ENCODE assay signal across 15 cellular contexts in the genomic region with DNA sequence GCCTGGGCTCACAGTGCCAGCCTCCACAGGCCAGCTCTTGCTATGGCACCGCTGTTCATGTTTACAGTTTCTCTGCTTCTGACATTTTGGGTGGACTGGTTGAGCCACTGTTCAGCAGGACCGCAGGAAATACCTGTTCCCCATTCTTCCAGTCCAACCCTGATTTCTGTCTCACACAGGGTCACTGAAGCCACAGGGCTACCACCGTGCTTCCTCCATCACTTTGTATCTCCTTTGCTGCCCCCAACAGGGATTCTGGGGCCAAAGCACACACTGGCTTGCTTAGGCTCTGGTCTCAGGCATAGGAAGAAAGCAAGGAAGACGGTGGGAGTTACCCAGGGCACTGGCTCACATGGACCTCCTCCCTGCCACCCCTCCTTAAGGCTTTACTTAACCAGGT.
DNase-seq lines count a peak whose midpoint lies in the region; ATAC-seq and TF ChIP-seq lines count a peak whose summit lies in the region.
"Had no signal": no experiment of that assay in that cellular context is flagged by ENCODE, and none has a peak within 500 bp of the region (broad histone marks: within the 10 kb centered on the region; RNA-seq: fewer than 3 reads in every experiment).

No MANE protein-coding gene starts in this region.

- H3K4me3 Mint-ChIP-seq in MCF 10A (ENCODE audit: unreplicated experiment) (no peak overlapping the region), endodermal cell (no peak overlapping the region)
- H3K4me3 Mint-ChIP-seq in activated naive CD8-positive, alpha-beta T cell treated with anti-CD3 and anti-CD28 coated beads, Interleukin-2, amount 50 U/mL, for 24 hours: no peak overlapping the region
- H3K4me3 Mint-ChIP-seq: activated naive CD4-positive, alpha-beta T cell treated with anti-CD3 and anti-CD28 coated beads, Interleukin-2, amount 10 ng/mL, durations not matched to agents 7 days and 5 days had no signal

- POLR2A ChIA-PET in MCF 10A (lab: Yijun Ruan, JAX): interaction anchor here (0.6 kb wide), 1 partner anchor 14 kb away, joined by 3 read pairs; no protein-coding TSS in a partner anchor

- TF ChIP-seq CTCF in MCF 10A (IDR thresholded peaks at IDR 0.05; ENCODE audit: unreplicated experiment) (no peak), mammary epithelial cell (conservative IDR thresholded peaks at IDR 0.05 in 1 of 2, IDR thresholded peaks at IDR 0.05 in 1 of 2; ENCODE audit: extremely low read depth in 1 of 2, insufficient read depth in 1 of 2, low read depth in 1 of 2, low read length in 2 of 2) (peak in 1 of 2 donors; percentile 23), endodermal cell (conservative IDR thresholded peaks at IDR 0.05) (peak; percentile 72)

- 85% methylated on average over 3 of the region's 4 CpGs for WGBS in mammary epithelial cell (ENCODE audit: low coverage, missing lambda C conversion rate)
- WGBS in endodermal cell (ENCODE audit: insufficient coverage in 1 of 2, insufficient read length in 1 of 2), 2 experiments: 53 to 62% methylated on average over 2 to 4 of the region's 4 CpGs

- H3K9me3 ChIP-seq in mammary epithelial cell (replicated peaks; ENCODE audit: insufficient read depth, low read length) (no peaks in the 10 kb centered on the region), endodermal cell (ENCODE audit: control insufficient read depth, low read length) (peaks cover 6% of the 10 kb centered on the region)

- H3K9ac ChIP-seq in mammary epithelial cell (ENCODE audit: insufficient read depth, low read length): no peak overlapping the region
- no peak overlapping the region for H3K9ac ChIP-seq in endodermal cell (ENCODE audit: extremely low read depth, low read length, poor library complexity, severe bottlenecking)

- H3K36me3 ChIP-seq in mammary epithelial cell (ENCODE audit: insufficient read depth, low read length) (no peaks in the 10 kb centered on the region), endodermal cell (ENCODE audit: control insufficient read depth, insufficient read depth, low read length) (no peaks in the 10 kb centered on the region)

- no peak for ATAC-seq in activated naive CD8-positive, alpha-beta T cell treated with anti-CD3 and anti-CD28 coated beads, Interleukin-2, amount 50 U/mL, for 24 hours
- ATAC-seq in HG03432 (IDR thresholded peaks at IDR 0.05; ENCODE audit: unreplicated experiment): no peak

- H3K27ac Mint-ChIP-seq in MCF 10A (ENCODE audit: low read depth, unreplicated experiment) (no peak overlapping the region), endodermal cell (no peak overlapping the region)
- H3K27ac Mint-ChIP-seq in activated naive CD8-positive, alpha-beta T cell treated with anti-CD3 and anti-CD28 coated beads, Interleukin-2, amount 50 U/mL, for 24 hours: no peak overlapping the region
- H3K27ac Mint-ChIP-seq: activated naive CD4-positive, alpha-beta T cell treated with anti-CD3 and anti-CD28 coated beads, Interleukin-2, amount 10 ng/mL, durations not matched to agents 7 days and 5 days had no signal

- in situ Hi-C loops in mammary epithelial cell (cut with MboI; ENCODE audit: low sequenced_read_pairs in 2 of 2): no loop called here

- H3K4me1 ChIP-seq in mammary epithelial cell (ENCODE audit: insufficient read depth, low read length) (peaks cover 10% of the 10 kb centered on the region), endodermal cell (ENCODE audit: control insufficient read depth, insufficient read depth, low read length) (peaks cover 3% of the 10 kb centered on the region)

- no peaks in the 10 kb centered on the region for H4K20me1 ChIP-seq in mammary epithelial cell (ENCODE audit: insufficient read depth, low read length)

- intact Hi-C loops in MCF 10A (cut with micrococcal nuclease): no loop called here
- intact Hi-C loops in mammary epithelial cell (cut with micrococcal nuclease): no loop called here

- H3K27me3 ChIP-seq in mammary epithelial cell (ENCODE audit: insufficient read depth, low read length) (no peaks in the 10 kb centered on the region), endodermal cell (ENCODE audit: control insufficient read depth, insufficient read depth, low read length, poor library complexity, severe bottlenecking) (peaks cover 4% of the 10 kb centered on the region)

- no TSS peak for BruUV-seq in MCF 10A (replicated peaks; lab: Mats Ljungman, UMichigan)
- no TSS peak for BruUV-seq in mammary epithelial cell (replicated peaks; lab: Mats Ljungman, UMichigan)

- no peak overlapping the region for H3K4me3 ChIP-seq in mammary epithelial cell (replicated peaks in 1 of 3; ENCODE audit: insufficient read depth in 1 of 3, low read depth in 2 of 3, low read length in 3 of 3)
- no peak overlapping the region for H3K4me3 ChIP-seq in endodermal cell (ENCODE audit: low read length)

- no peaks in the 10 kb centered on the region for H3K79me2 ChIP-seq in mammary epithelial cell (ENCODE audit: insufficient read depth, low read length)

- H3K4me1 Mint-ChIP-seq in MCF 10A (ENCODE audit: insufficient read depth, unreplicated experiment) (no peaks in the 10 kb centered on the region), endodermal cell (peaks cover 5% of the 10 kb centered on the region)
- peaks cover 9% of the 10 kb centered on the region for H3K4me1 Mint-ChIP-seq in activated naive CD8-positive, alpha-beta T cell treated with anti-CD3 and anti-CD28 coated beads, Interleukin-2, amount 50 U/mL, for 24 hours
- H3K4me1 Mint-ChIP-seq: activated naive CD4-positive, alpha-beta T cell treated with anti-CD3 and anti-CD28 coated beads, Interleukin-2, amount 10 ng/mL, durations not matched to agents 7 days and 5 days had no signal

- H3K27me3 Mint-ChIP-seq in MCF 10A (ENCODE audit: insufficient read depth, unreplicated experiment): peaks cover 35% of the 10 kb centered on the region
- H3K27me3 Mint-ChIP-seq in endodermal cell (ENCODE audit: insufficient read depth): peaks cover 19% of the 10 kb centered on the region
- peaks cover 30% of the 10 kb centered on the region for H3K27me3 Mint-ChIP-seq in activated naive CD8-positive, alpha-beta T cell treated with anti-CD3 and anti-CD28 coated beads, Interleukin-2, amount 50 U/mL, for 24 hours

- dilution Hi-C loops in mammary epithelial cell (cut with HindIII; ENCODE audit: low sequenced_read_pairs): no loop called here

- H3K36me3 Mint-ChIP-seq in MCF 10A (ENCODE audit: insufficient read depth, unreplicated experiment) (no peaks in the 10 kb centered on the region), endodermal cell (ENCODE audit: low read depth) (peaks cover 3% of the 10 kb centered on the region)
- no peaks in the 10 kb centered on the region for H3K36me3 Mint-ChIP-seq in activated naive CD8-positive, alpha-beta T cell treated with anti-CD3 and anti-CD28 coated beads, Interleukin-2, amount 50 U/mL, for 24 hours (ENCODE audit: low read depth)
- H3K36me3 Mint-ChIP-seq: activated naive CD4-positive, alpha-beta T cell treated with anti-CD3 and anti-CD28 coated beads, Interleukin-2, amount 10 ng/mL, durations not matched to agents 7 days and 5 days had no signal

- H3K9me3 Mint-ChIP-seq in MCF 10A (ENCODE audit: unreplicated experiment) (no peaks in the 10 kb centered on the region), endodermal cell (peaks cover 10% of the 10 kb centered on the region)
- peaks cover 8% of the 10 kb centered on the region for H3K9me3 Mint-ChIP-seq in activated naive CD8-positive, alpha-beta T cell treated with anti-CD3 and anti-CD28 coated beads, Interleukin-2, amount 50 U/mL, for 24 hours
- H3K9me3 Mint-ChIP-seq: activated naive CD4-positive, alpha-beta T cell treated with anti-CD3 and anti-CD28 coated beads, Interleukin-2, amount 10 ng/mL, durations not matched to agents 7 days and 5 days had no signal

- no peak overlapping the region for H3K4me2 ChIP-seq in mammary epithelial cell (ENCODE audit: insufficient read depth, low read depth, low read length)

- CTCF ChIA-PET in MCF 10A (lab: Yijun Ruan, JAX): interaction anchor here (0.7 to 1.9 kb wide), 3 partner anchors 29 to 835 kb away, joined by 3 to 5 read pairs (median 4); no protein-coding TSS in a partner anchor
- CTCF ChIA-PET in mammary epithelial cell (lab: Charles Lee; ENCODE audit: low non-redundant PET): no interaction called here

- H2AFZ ChIP-seq in mammary epithelial cell (ENCODE audit: low read depth, low read length): no peak overlapping the region

- H3K27ac ChIP-seq in mammary epithelial cell (ENCODE audit: insufficient read depth, low read depth, low read length) (no peak overlapping the region), endodermal cell (ENCODE audit: low read depth, low read length) (no peak overlapping the region)

- DNase-seq in MCF 10A (ENCODE audit: unreplicated experiment) (peak; percentile 16), mammary epithelial cell (no peak), NCI-H69 (lab: John Stamatoyannopoulos, UW) (peak; percentile 66), endodermal cell (peak; percentile 86), ureter (ENCODE audit: low spot score) (peak; percentile 56), EL (no peak)
- DNase-seq in activated naive CD8-positive, alpha-beta T cell treated with anti-CD3 and anti-CD28 coated beads, Interleukin-2, amount 50 U/mL, for 24 hours: no peak
- DNase-seq: activated naive CD4-positive, alpha-beta T cell treated with anti-CD3 and anti-CD28 coated beads, Interleukin-2, amount 10 ng/mL, durations not matched to agents 7 days and 5 days; central memory CD4-positive, alpha-beta T cell; GF-D8; NCI-H1694; stimulated activated CD4-positive, alpha-beta T cell treated with anti-CD3 and anti-CD28 coated beads, Interleukin-4, amount 100 ng/mL, for 1 hour; stimulated activated naive CD4-positive, alpha-beta T cell; T1000 had no signal

Comparison
In these comparisons a context has a peak if more than half of its experiments do, and no peak if none do; other contexts are left out.
1. DNase-seq: peak in MCF 10A (single experiment), NCI-H69 (single experiment), endodermal cell (single experiment) and ureter (single experiment); none in mammary epithelial cell (single experiment), activated naive CD8-positive, alpha-beta T cell treated with anti-CD3 and anti-CD28 coated beads, Interleukin-2, amount 50 U/mL, for 24 hours (single experiment) and EL (single experiment).